In genomic region chr18:12253517-12254136, GRCh38 we compare ENCODE assay signal across 10 cellular contexts. TPM values are rescaled to one million over a fixed set of nuclear protein-coding genes. Genes with fewer than 3 reads are reported as not detected.
DNase-seq lines count a peak whose midpoint lies in the region; ATAC-seq, FAIRE-seq and TF ChIP-seq lines count a peak whose summit lies in the region.
"Had no signal": no experiment of that assay in that cellular context is flagged by ENCODE, and none has a peak within 500 bp of the region (broad histone marks: within the 10 kb centered on the region; RNA-seq: fewer than 3 reads in every experiment).

No MANE protein-coding gene starts in this region.

- H2BK5ac ChIP-seq in IMR-90 (ENCODE audit: low read depth, low read length, poor library complexity, severe bottlenecking), result no peak overlapping the region

- H3K27ac Mint-ChIP-seq in chondrocyte (ENCODE audit: unreplicated experiment), result no peak overlapping the region
- no peak overlapping the region for H3K27ac Mint-ChIP-seq in activated naive CD8-positive, alpha-beta T cell treated with anti-CD3 and anti-CD28 coated beads, Interleukin-2, amount 50 U/mL, for 24 hours

- H3K27me3 Mint-ChIP-seq in chondrocyte (ENCODE audit: low read depth), result peaks cover 21% of the 10 kb centered on the region
- peaks cover 57% of the 10 kb centered on the region for H3K27me3 Mint-ChIP-seq in activated naive CD8-positive, alpha-beta T cell treated with anti-CD3 and anti-CD28 coated beads, Interleukin-2, amount 50 U/mL, for 24 hours

- peaks cover 10% of the 10 kb centered on the region; the same call in 1 of the 2 replicates for H3K9me1 ChIP-seq in IMR-90 (ENCODE audit: insufficient read depth, low read length)

- no peak overlapping the region for H3K56ac ChIP-seq in IMR-90 (ENCODE audit: extremely low read depth, insufficient read depth, low read length)

- POLR2A ChIA-PET in IMR-90 (lab: Charles Lee; ENCODE audit: unreplicated experiment), result no interaction called here

- H2BK20ac ChIP-seq in IMR-90 (ENCODE audit: low read depth, low read length), result no peak overlapping the region

- no peaks in the 10 kb centered on the region for H3K9me3 Mint-ChIP-seq in chondrocyte (ENCODE audit: low read depth)
- H3K9me3 Mint-ChIP-seq in activated naive CD8-positive, alpha-beta T cell treated with anti-CD3 and anti-CD28 coated beads, Interleukin-2, amount 50 U/mL, for 24 hours, result no peaks in the 10 kb centered on the region

- no peak for TF ChIP-seq RAD21 in IMR-90 (IDR thresholded peaks at IDR 0.05; ENCODE audit: low read length)

- no peak overlapping the region for H3K18ac ChIP-seq in IMR-90 (ENCODE audit: low read depth, low read length)

- H3K4me1 ChIP-seq in IMR-90 (ENCODE audit: control insufficient read depth, insufficient read depth, low read length) (peaks cover 3% of the 10 kb centered on the region; the same call in 1 of the 2 replicates), kidney (ENCODE audit: control insufficient read depth in 1 of 2, insufficient read depth in 1 of 2, low read depth in 1 of 2, low read length in 2 of 2) (peaks cover 0 to 7% of the 10 kb centered on the region in 2 donors), skeletal muscle tissue (ENCODE audit: control insufficient read depth in 3 of 3, insufficient read depth in 3 of 3, low read length in 3 of 3) (peaks cover 9 to 14% (median 12%) of the 10 kb centered on the region in 3 donors)

- CTCF ChIA-PET in IMR-90 (lab: Yijun Ruan, JAX), result no interaction called here

- no TSS peak for BruUV-seq in IMR-90 (replicated peaks; lab: Mats Ljungman, UMichigan)

- no peak overlapping the region for H3K14ac ChIP-seq in IMR-90 (replicated peaks; ENCODE audit: low read depth, low read length)

- TF ChIP-seq CTCF in IMR-90 (conservative IDR thresholded peaks at IDR 0.05; ENCODE audit: low read depth, low read length) (no peak), chondrocyte (IDR thresholded peaks at IDR 0.05) (no peak), kidney (IDR thresholded peaks at IDR 0.05; ENCODE audit: borderline replicate concordance, extremely low read depth, insufficient read depth) (no peak)

- no peak overlapping the region for H3K27ac ChIP-seq in IMR-90 (ENCODE audit: insufficient read depth, low read length)
- no peak overlapping the region for H3K27ac ChIP-seq in kidney (ENCODE audit: low read depth in 2 of 2, low read length in 2 of 2)
- no peak overlapping the region for H3K27ac ChIP-seq in skeletal muscle tissue (ENCODE audit: low read depth, low read length)

- H2AFZ ChIP-seq in IMR-90 (replicated peaks; ENCODE audit: low read length, poor library complexity), result peak overlapping the region; percentile 69

- H3K36me3 ChIP-seq in IMR-90 (ENCODE audit: control insufficient read depth, insufficient read depth, low read length) (no peaks in the 10 kb centered on the region), kidney (ENCODE audit: control insufficient read depth in 1 of 2, insufficient read depth in 2 of 2, low read length in 2 of 2) (no peaks in the 10 kb centered on the region), skeletal muscle tissue (ENCODE audit: control insufficient read depth in 3 of 3, insufficient read depth in 3 of 3, low read length in 3 of 3) (no peaks in the 10 kb centered on the region)

- H3K4me1 Mint-ChIP-seq in chondrocyte (ENCODE audit: low read depth), result peaks cover 23% of the 10 kb centered on the region
- no peaks in the 10 kb centered on the region for H3K4me1 Mint-ChIP-seq in activated naive CD8-positive, alpha-beta T cell treated with anti-CD3 and anti-CD28 coated beads, Interleukin-2, amount 50 U/mL, for 24 hours

- no peak for TF ChIP-seq POLR2A in IMR-90 (IDR thresholded peaks at IDR 0.05; ENCODE audit: low read depth, low read length)

- no peak overlapping the region for H2BK15ac ChIP-seq in IMR-90 (ENCODE audit: low read depth, low read length)

- H2AK5ac ChIP-seq in IMR-90 (ENCODE audit: low read depth, low read length), result no peak overlapping the region

- H4K20me1 ChIP-seq in IMR-90 (ENCODE audit: insufficient read depth, low read length), result no peaks in the 10 kb centered on the region; the same call in 1 of the 2 replicates

- WGBS in IMR-90 (ENCODE audit: extremely low coverage in 2 of 2, insufficient read length in 1 of 2), 2 experiments, result 6% methylated on average over 12 of the region's 26 CpGs; no CpG with 5 or more reads in 1 of the 2 experiments

- no peak overlapping the region for H4K5ac ChIP-seq in IMR-90 (ENCODE audit: low read depth, low read length)

- H3K27me3 ChIP-seq in IMR-90 (ENCODE audit: control insufficient read depth, insufficient read depth, low read length) (peaks cover 77% of the 10 kb centered on the region), skeletal muscle tissue (ENCODE audit: control insufficient read depth in 3 of 3, insufficient read depth in 3 of 3, low read length in 3 of 3) (peaks cover 38 to 54% (median 43%) of the 10 kb centered on the region in 3 donors)

- in situ Hi-C loops in IMR-90 (cut with MboI; ENCODE audit: low sequenced_read_pairs), result no loop called here

- H3K4me3 ChIP-seq in IMR-90 (ENCODE audit: insufficient read depth, low read depth, low read length), result no peak overlapping the region; the same call in 1 of the 2 replicates
- no peak overlapping the region for H3K4me3 ChIP-seq in kidney (ENCODE audit: low read length in 2 of 2)
- peak overlapping the region; percentile 48 to 52 (median 49) for H3K4me3 ChIP-seq in skeletal muscle tissue (ENCODE audit: low read length in 3 of 3)

- H2AK9ac ChIP-seq in IMR-90 (replicated peaks; ENCODE audit: low read depth, low read length, poor library complexity), result no peak overlapping the region

- no peaks in the 10 kb centered on the region for H3K79me1 ChIP-seq in IMR-90 (ENCODE audit: low read depth in 1 of 2, low read length in 2 of 2)

- H3K9me3 ChIP-seq in IMR-90 (ENCODE audit: control insufficient read depth, insufficient read depth, low read length) (no peaks in the 10 kb centered on the region; the same call in 1 of the 2 replicates), kidney (ENCODE audit: control insufficient read depth in 1 of 2, low read length in 2 of 2) (no peaks in the 10 kb centered on the region), skeletal muscle tissue (ENCODE audit: control insufficient read depth in 3 of 3, low read length in 3 of 3) (no peaks in the 10 kb centered on the region)

- dilution Hi-C loops in IMR-90 (cut with HindIII; ENCODE audit: low sequenced_read_pairs, unreplicated experiment), result no loop called here

- no peak for DNase-seq in IMR-90
- DNase-seq in chondrocyte (ENCODE audit: low spot score), result no peak
- DNase-seq in kidney, result peak; percentile 64
- no peak for DNase-seq in activated naive CD8-positive, alpha-beta T cell treated with anti-CD3 and anti-CD28 coated beads, Interleukin-2, amount 50 U/mL, for 24 hours
- no peak for DNase-seq in kidney glomerular epithelial cell (lab: John Stamatoyannopoulos, UW)
- DNase-seq: amniotic stem cell, left cardiac atrium had no signal

- no peak overlapping the region for H4K91ac ChIP-seq in IMR-90 (ENCODE audit: insufficient read depth, low read depth, low read length)

- no peak overlapping the region for H2BK120ac ChIP-seq in IMR-90 (ENCODE audit: low read depth, low read length)

- ATAC-seq in IMR-90 (ENCODE audit: low read depth) (peak; percentile 13; the same call in 1 of the 2 replicates), HG02852 (IDR thresholded peaks at IDR 0.05; ENCODE audit: unreplicated experiment) (no peak), HG03520 (IDR thresholded peaks at IDR 0.05; ENCODE audit: unreplicated experiment) (no peak)
- no peak for ATAC-seq in activated naive CD8-positive, alpha-beta T cell treated with anti-CD3 and anti-CD28 coated beads, Interleukin-2, amount 50 U/mL, for 24 hours

- no peak overlapping the region for H3K4ac ChIP-seq in IMR-90 (ENCODE audit: low read depth, low read length)

- no peak overlapping the region for H4K8ac ChIP-seq in IMR-90 (ENCODE audit: low read depth in 2 of 2, low read length in 2 of 2)

- H3K9ac ChIP-seq in IMR-90 (ENCODE audit: low read depth, low read length) (no peak overlapping the region), kidney (ENCODE audit: low read length in 2 of 2) (no peak overlapping the region), skeletal muscle tissue (ENCODE audit: low read depth in 1 of 3, low read length in 3 of 3) (no peak overlapping the region)

- peak overlapping the region; percentile 68 for H3K4me3 Mint-ChIP-seq in chondrocyte (ENCODE audit: unreplicated experiment)
- no peak overlapping the region for H3K4me3 Mint-ChIP-seq in activated naive CD8-positive, alpha-beta T cell treated with anti-CD3 and anti-CD28 coated beads, Interleukin-2, amount 50 U/mL, for 24 hours

- no peaks in the 10 kb centered on the region for H3K36me3 Mint-ChIP-seq in chondrocyte (ENCODE audit: low read depth)
- no peaks in the 10 kb centered on the region for H3K36me3 Mint-ChIP-seq in activated naive CD8-positive, alpha-beta T cell treated with anti-CD3 and anti-CD28 coated beads, Interleukin-2, amount 50 U/mL, for 24 hours (ENCODE audit: low read depth)

- FAIRE-seq in kidney (lab: Jason Lieb, UNC), result no peak

- H3K23ac ChIP-seq in IMR-90 (ENCODE audit: low read depth, low read length), result no peak overlapping the region

- intact Hi-C loops in IMR-90 (cut with micrococcal nuclease) (no loop called here), kidney (cut with DNase I) (no loop called here)

- peak overlapping the region; percentile 77 for H3K4me2 ChIP-seq in IMR-90 (ENCODE audit: low read depth, low read length)

TF ChIP-seq in IMR-90, 13 proteins besides CTCF, POLR2A, EP300 and RAD21 (continues in another document):
- TF ChIP-seq SMC3 (IDR thresholded peaks at IDR 0.05; ENCODE audit: low read depth, low read length) (no peak), BHLHE40 (IDR thresholded peaks at IDR 0.05; ENCODE audit: low read depth, low read length) (no peak), MXI1 (IDR thresholded peaks at IDR 0.05; ENCODE audit: borderline replicate concordance, low read depth, low read length) (no peak), MAFK (IDR thresholded peaks at IDR 0.05; ENCODE audit: low read depth, low read length) (no peak), RFX5 (IDR thresholded peaks at IDR 0.05; ENCODE audit: low read depth, low read length) (no peak)

RNA-seq across cellular contexts. Expression of gene CIDEA, which starts 0.5 kb away (rescaled TPM):
- not detected in 2 replicates for total RNA-seq in IMR-90 (2012; rRNA removed)
- polyA plus RNA-seq in IMR-90 (2012; rRNA removed), result not detected in 2 replicates
- 0.12 TPM in 1 of 2 replicates, not detected in the other for polyA plus RNA-seq in IMR-90 (2012; cell fraction: cytosol; rRNA removed)
- polyA plus RNA-seq in IMR-90 (2012; cell fraction: nucleus; rRNA removed; ENCODE audit: low replicate concordance), result not detected in 2 replicates
- not detected in 3 replicates for total RNA-seq in chondrocyte
- not detected for total RNA-seq in kidney
- polyA plus RNA-seq in kidney (ENCODE audit: insufficient read depth, low read depth, low replicate concordance), result not detected
- 2.1 TPM for total RNA-seq in skeletal muscle tissue

RNA-seq across cellular contexts. Expression of gene TUBB6, which starts 54.4 kb away (rescaled TPM):
- 927 and 997 TPM in 2 replicates for total RNA-seq in IMR-90 (2012; rRNA removed)
- 1,040 and 1,386 TPM in 2 replicates for polyA plus RNA-seq in IMR-90 (2012; rRNA removed)
- polyA plus RNA-seq in IMR-90 (2012; cell fraction: cytosol; rRNA removed), result 740 and 1,531 TPM in 2 replicates
- 748 and 1,694 TPM in 2 replicates for polyA plus RNA-seq in IMR-90 (2012; cell fraction: nucleus; rRNA removed; ENCODE audit: low replicate concordance)
- total RNA-seq in chondrocyte, result 196 to 204 TPM (median 198 TPM) in 3 replicates
- total RNA-seq in kidney, result 98.9 TPM
- 25.9 TPM for polyA plus RNA-seq in kidney (ENCODE audit: insufficient read depth, low read depth, low replicate concordance)
- 499 TPM for total RNA-seq in skeletal muscle tissue

Comparison
In these comparisons a context has a peak if more than half of its experiments do, and no peak if none do; other contexts are left out.
1. H3K4me3 ChIP-seq: peak in skeletal muscle tissue (3 of 3); none in IMR-90 (single experiment) and kidney (0 of 2).